ENCODE assay signal across 8 cellular contexts in the genomic region with DNA sequence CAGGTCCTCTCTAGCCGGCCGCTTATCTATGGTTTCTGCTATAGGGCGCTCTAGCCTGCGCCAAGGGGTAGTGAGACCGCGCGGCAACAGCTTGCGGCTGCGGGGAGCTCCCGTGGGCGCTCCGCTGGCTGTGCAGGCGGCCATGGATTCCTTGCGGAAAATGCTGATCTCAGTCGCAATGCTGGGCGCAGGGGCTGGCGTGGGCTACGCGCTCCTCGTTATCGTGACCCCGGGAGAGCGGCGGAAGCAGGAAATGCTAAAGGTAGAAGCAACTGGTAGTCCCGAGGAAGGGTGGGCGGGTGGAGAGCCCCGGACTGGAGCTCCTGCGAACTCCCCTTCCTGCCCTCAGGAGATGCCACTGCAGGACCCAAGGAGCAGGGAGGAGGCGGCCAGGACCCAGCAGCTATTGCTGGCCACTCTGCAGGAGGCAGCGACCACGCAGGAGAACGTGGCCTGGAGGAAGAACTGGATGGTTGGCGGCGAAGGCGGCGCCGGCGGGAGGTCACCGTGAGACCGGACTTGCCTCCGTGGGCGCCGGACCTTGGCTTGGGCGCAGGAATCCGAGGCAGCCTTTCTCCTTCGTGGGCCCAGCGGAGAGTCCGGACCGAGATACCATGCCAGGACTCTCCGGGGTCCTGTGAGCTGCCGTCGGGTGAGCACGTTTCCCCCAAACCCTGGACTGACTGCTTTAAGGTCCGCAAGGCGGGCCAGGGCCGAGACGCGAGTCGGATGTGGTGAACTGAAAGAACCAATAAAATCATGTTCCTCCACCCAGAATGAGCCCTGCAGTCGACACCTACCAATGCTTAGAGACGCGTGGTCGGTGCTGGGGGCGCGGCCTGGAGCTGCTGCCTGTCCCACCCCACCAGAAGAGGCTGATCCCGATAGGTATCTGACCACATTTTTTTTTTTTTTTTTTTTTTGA. TPM values are rescaled to one million over a fixed set of nuclear protein-coding genes. Genes with fewer than 3 reads are reported as not detected.
DNase-seq lines count a peak whose midpoint lies in the region; ATAC-seq and TF ChIP-seq lines count a peak whose summit lies in the region.

A gene (minus strand): TSS at position 664 of the 925 bp plus-strand sequence. CDS start 2,236 bp downstream, outside the sequence.
A gene with protein sequence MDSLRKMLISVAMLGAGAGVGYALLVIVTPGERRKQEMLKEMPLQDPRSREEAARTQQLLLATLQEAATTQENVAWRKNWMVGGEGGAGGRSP (plus strand): TSS at position 70 of the 925 bp plus-strand sequence. CDS start 73 bp downstream, at position 143.

- H3K36me3 ChIP-seq in neutrophil = peaks cover 39% of the 10 kb centered on the region
- peaks cover 20% of the 10 kb centered on the region for H3K36me3 ChIP-seq in suprapubic skin

- no peaks in the 10 kb centered on the region for H3K27me3 ChIP-seq in neutrophil
- no peaks in the 10 kb centered on the region for H3K27me3 ChIP-seq in suprapubic skin

- H3K4me3 ChIP-seq in neutrophil (ENCODE audit: low read depth in 1 of 2, low read length in 1 of 2) (peak within 1 kb of the TSS; percentile 79 to 87), suprapubic skin (peak within 1 kb of the TSS; percentile 86)

- TF ChIP-seq EP300 in suprapubic skin (IDR thresholded peaks at IDR 0.05) = no peak

- DNase-seq in DMS153 treated with DMSO at 0.1 percent for 48 hours (lab: John Stamatoyannopoulos, UW; ENCODE audit: unreplicated experiment) = peak; percentile 66
- peak; percentile 84 for DNase-seq in M059J (ENCODE audit: low read depth)
- peak; percentile 91 for DNase-seq in SIG-M5 (lab: John Stamatoyannopoulos, UW)
- peak; percentile 39 to 60 (median 49) for DNase-seq in activated naive CD4-positive, alpha-beta T cell (lab: John Stamatoyannopoulos, UW)
- peak; percentile 82 for DNase-seq in foreskin melanocyte
- peak; percentile 85 to 89 for DNase-seq in suprapubic skin (ENCODE audit: low spot score in 2 of 2)

- peak; percentile 54 for ATAC-seq in GM21825 (IDR thresholded peaks at IDR 0.05; ENCODE audit: unreplicated experiment)

- TF ChIP-seq CTCF in neutrophil (IDR thresholded peaks at IDR 0.05) (no peak), suprapubic skin (IDR thresholded peaks at IDR 0.05) (no peak)

- H3K9me3 ChIP-seq in neutrophil (no peaks in the 10 kb centered on the region), suprapubic skin (no peaks in the 10 kb centered on the region)

- WGBS in suprapubic skin = 3% methylated on average over 17 of the region's 66 CpGs

- peak in 1 of 2 donors; percentile 50 for TF ChIP-seq POLR2A in suprapubic skin (IDR thresholded peaks at IDR 0.05)

- H3K4me1 ChIP-seq in neutrophil (ENCODE audit: control insufficient read depth in 1 of 2, insufficient read depth in 1 of 2, low read depth in 1 of 2, low read length in 1 of 2) (peaks cover 21 to 28% of the 10 kb centered on the region in 2 experiments), suprapubic skin (peaks cover 49% of the 10 kb centered on the region)

- H3K27ac ChIP-seq in neutrophil = peak within 1 kb of the TSS; percentile 82
- H3K27ac ChIP-seq in suprapubic skin = peak within 1 kb of the TSS; percentile 89

RNA-seq across cellular contexts. Expression of the first gene that starts in this region (rescaled TPM):
- 3.8 and 6.1 TPM in 2 replicates for total RNA-seq in M059J (2014; rRNA removed; shearing (Covaris generic))
- total RNA-seq in suprapubic skin = 1 to 10 TPM; 1.7 to 8.7 (median 3.3) TPM

RNA-seq across cellular contexts. Expression of the second gene that starts in this region (rescaled TPM):
- total RNA-seq in M059J (2014; rRNA removed; shearing (Covaris generic)) = 9.4 and 12.6 TPM in 2 replicates
- total RNA-seq in suprapubic skin = 10 to 100 TPM in 2 of 4 donors, 1 to 10 TPM in 2; 9.1 to 12.4 (median 9.8) TPM

Comparison
In these comparisons a context has a peak if more than half of its experiments do, and no peak if none do; other contexts are left out.
1. Peak in every context shown above with its lines: DNase-seq, ATAC-seq, H3K4me3 ChIP-seq and H3K27ac ChIP-seq.